Comparison of ENCODE assay signal across 1 cellular context in the genomic region with DNA sequence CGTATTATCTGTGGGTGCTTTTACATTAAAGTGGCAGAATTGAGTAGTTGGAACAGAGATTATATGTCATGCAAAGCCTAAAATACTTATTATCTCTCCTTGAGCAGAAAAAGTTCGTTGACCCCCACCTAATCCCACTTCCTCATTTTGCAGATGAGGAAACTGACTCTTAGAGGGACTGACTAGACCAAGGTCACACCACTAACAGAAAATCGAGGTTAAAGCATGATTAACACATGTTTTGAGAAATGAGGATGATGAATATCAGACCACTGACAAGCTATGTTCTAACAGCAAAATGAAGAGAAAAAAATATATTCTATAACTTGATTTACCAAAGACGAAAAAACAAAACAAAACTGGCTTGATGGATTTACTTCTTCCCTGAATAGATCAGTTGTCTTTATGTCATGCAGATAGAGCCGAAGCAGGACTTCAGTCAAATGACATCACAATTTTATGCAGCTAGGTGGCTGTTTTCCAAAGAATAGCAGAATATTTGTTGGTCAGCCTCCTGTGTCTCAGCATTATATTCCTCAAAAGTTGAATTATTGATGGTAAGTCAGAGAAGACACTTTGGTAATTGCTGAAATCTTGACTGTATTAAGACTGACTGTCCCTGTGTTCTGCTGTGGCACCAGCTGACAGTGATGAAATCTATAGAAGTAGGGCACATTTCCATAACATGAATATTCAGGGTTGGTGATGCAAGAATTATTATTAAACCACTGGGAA.
A peak's percentile ranks its signal among the peaks of the same experiment; 100 is the strongest.
TF ChIP-seq lines count a peak whose summit lies in the region.

No MANE protein-coding gene starts in this region.

TF ChIP-seq in K562, 482 proteins besides CTCF, POLR2A, EP300 and RAD21 (continued from another document and continues in another):
- TF ChIP-seq, protein P1, sequence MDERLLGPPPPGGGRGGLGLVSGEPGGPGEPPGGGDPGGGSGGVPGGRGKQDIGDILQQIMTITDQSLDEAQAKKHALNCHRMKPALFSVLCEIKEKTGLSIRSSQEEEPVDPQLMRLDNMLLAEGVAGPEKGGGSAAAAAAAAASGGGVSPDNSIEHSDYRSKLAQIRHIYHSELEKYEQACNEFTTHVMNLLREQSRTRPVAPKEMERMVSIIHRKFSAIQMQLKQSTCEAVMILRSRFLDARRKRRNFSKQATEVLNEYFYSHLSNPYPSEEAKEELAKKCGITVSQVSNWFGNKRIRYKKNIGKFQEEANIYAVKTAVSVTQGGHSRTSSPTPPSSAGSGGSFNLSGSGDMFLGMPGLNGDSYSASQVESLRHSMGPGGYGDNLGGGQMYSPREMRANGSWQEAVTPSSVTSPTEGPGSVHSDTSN (CRISPR knock-in tag; IDR thresholded peaks at IDR 0.05; ENCODE audit: low read depth), result no peak
- TF ChIP-seq, protein P1 (tag; conservative IDR thresholded peaks at IDR 0.05; ENCODE audit: low read depth), result peak; percentile 16; the same call in 1 of the 2 replicates
- TF ChIP-seq ZNF24 (IDR thresholded peaks at IDR 0.05), result no peak
- no peak for TF ChIP-seq DDX20 (tag; IDR thresholded peaks at IDR 0.05; ENCODE audit: low read depth)
- no peak for TF ChIP-seq ZNF140 (CRISPR knock-in tag; IDR thresholded peaks at IDR 0.05)
- TF ChIP-seq SRF (CRISPR knock-in tag; IDR thresholded peaks at IDR 0.05), result no peak
- TF ChIP-seq, protein P2, sequence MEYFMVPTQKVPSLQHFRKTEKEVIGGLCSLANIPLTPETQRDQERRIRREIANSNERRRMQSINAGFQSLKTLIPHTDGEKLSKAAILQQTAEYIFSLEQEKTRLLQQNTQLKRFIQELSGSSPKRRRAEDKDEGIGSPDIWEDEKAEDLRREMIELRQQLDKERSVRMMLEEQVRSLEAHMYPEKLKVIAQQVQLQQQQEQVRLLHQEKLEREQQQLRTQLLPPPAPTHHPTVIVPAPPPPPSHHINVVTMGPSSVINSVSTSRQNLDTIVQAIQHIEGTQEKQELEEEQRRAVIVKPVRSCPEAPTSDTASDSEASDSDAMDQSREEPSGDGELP (CRISPR knock-in tag; IDR thresholded peaks at IDR 0.05; ENCODE audit: borderline replicate concordance), result peak; percentile 29; the same call in 1 of the 2 replicates
- TF ChIP-seq ZNF239 (CRISPR knock-in tag; IDR thresholded peaks at IDR 0.05), result no peak; the same call in 1 of the 2 replicates
- TF ChIP-seq, protein P3, sequence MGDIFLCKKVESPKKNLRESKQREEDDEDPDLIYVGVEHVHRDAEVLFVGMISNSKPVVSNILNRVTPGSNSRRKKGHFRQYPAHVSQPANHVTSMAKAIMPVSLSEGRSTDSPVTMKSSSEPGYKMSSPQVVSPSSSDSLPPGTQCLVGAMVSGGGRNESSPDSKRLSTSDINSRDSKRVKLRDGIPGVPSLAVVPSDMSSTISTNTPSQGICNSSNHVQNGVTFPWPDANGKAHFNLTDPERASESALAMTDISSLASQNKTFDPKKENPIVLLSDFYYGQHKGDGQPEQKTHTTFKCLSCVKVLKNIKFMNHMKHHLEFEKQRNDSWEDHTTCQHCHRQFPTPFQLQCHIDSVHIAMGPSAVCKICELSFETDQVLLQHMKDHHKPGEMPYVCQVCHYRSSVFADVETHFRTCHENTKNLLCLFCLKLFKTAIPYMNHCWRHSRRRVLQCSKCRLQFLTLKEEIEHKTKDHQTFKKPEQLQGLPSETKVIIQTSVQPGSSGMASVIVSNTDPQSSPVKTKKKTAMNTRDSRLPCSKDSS (IDR thresholded peaks at IDR 0.05; ENCODE audit: low read depth, partially characterized antibody), result no peak
- TF ChIP-seq CHD4 (IDR thresholded peaks at IDR 0.05; ENCODE audit: insufficient read depth, insufficient replicate concordance, low read depth, low read length, poor library complexity, severe bottlenecking), result no peak
- TF ChIP-seq ZNF133 (CRISPR knock-in tag; IDR thresholded peaks at IDR 0.05), result no peak
- no peak for TF ChIP-seq SIRT6 (IDR thresholded peaks at IDR 0.05; ENCODE audit: low read depth, low read length)
- no peak; the same call in 1 of the 2 replicates for TF ChIP-seq MEF2D (tag; conservative IDR thresholded peaks at IDR 0.05; ENCODE audit: low read depth)
- no peak for TF ChIP-seq CSDE1 (IDR thresholded peaks at IDR 0.05)
- no peak for TF ChIP-seq ZNF282 (CRISPR knock-in tag; IDR thresholded peaks at IDR 0.05)
- TF ChIP-seq ZNF408 (CRISPR knock-in tag; IDR thresholded peaks at IDR 0.05; ENCODE audit: low read depth), result no peak
- no peak for TF ChIP-seq ESRRB (CRISPR knock-in tag; IDR thresholded peaks at IDR 0.05; ENCODE audit: borderline replicate concordance)
- TF ChIP-seq, protein P4, sequence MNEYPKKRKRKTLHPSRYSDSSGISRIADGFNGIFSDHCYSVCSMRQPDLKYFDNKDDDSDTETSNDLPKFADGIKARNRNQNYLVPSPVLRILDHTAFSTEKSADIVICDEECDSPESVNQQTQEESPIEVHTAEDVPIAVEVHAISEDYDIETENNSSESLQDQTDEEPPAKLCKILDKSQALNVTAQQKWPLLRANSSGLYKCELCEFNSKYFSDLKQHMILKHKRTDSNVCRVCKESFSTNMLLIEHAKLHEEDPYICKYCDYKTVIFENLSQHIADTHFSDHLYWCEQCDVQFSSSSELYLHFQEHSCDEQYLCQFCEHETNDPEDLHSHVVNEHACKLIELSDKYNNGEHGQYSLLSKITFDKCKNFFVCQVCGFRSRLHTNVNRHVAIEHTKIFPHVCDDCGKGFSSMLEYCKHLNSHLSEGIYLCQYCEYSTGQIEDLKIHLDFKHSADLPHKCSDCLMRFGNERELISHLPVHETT (CRISPR knock-in tag; conservative IDR thresholded peaks at IDR 0.05 in 1 of 2, IDR thresholded peaks at IDR 0.05 in 1 of 2), result peak in 1 of 2 experiments; percentile 81; a peak in 2 of 4 replicates
- TF ChIP-seq, protein P5, sequence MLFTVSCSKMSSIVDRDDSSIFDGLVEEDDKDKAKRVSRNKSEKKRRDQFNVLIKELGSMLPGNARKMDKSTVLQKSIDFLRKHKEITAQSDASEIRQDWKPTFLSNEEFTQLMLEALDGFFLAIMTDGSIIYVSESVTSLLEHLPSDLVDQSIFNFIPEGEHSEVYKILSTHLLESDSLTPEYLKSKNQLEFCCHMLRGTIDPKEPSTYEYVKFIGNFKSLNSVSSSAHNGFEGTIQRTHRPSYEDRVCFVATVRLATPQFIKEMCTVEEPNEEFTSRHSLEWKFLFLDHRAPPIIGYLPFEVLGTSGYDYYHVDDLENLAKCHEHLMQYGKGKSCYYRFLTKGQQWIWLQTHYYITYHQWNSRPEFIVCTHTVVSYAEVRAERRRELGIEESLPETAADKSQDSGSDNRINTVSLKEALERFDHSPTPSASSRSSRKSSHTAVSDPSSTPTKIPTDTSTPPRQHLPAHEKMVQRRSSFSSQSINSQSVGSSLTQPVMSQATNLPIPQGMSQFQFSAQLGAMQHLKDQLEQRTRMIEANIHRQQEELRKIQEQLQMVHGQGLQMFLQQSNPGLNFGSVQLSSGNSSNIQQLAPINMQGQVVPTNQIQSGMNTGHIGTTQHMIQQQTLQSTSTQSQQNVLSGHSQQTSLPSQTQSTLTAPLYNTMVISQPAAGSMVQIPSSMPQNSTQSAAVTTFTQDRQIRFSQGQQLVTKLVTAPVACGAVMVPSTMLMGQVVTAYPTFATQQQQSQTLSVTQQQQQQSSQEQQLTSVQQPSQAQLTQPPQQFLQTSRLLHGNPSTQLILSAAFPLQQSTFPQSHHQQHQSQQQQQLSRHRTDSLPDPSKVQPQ (CRISPR knock-in tag; IDR thresholded peaks at IDR 0.05; ENCODE audit: borderline replicate concordance), result no peak
- peak; percentile 94 for TF ChIP-seq DPF2 (IDR thresholded peaks at IDR 0.05)
- no peak for TF ChIP-seq ZC3H4 (CRISPR knock-in tag; IDR thresholded peaks at IDR 0.05; ENCODE audit: borderline replicate concordance)
- TF ChIP-seq ZNF830 (CRISPR knock-in tag; IDR thresholded peaks at IDR 0.05), result no peak
- no peak for TF ChIP-seq RBFOX2 (IDR thresholded peaks at IDR 0.05; ENCODE audit: low read depth, low read length)
- TF ChIP-seq IFI16 (CRISPR knock-in tag; IDR thresholded peaks at IDR 0.05), result no peak
- TF ChIP-seq SRSF7 (optimal IDR thresholded peaks at IDR 0.05; ENCODE audit: low read depth, low read length), result no peak
- TF ChIP-seq CAMTA2 (CRISPR knock-in tag; conservative IDR thresholded peaks at IDR 0.05), result no peak
- TF ChIP-seq GABPB1 (CRISPR knock-in tag; IDR thresholded peaks at IDR 0.05), result no peak
- TF ChIP-seq NONO (IDR thresholded peaks at IDR 0.05; ENCODE audit: low read depth in 2 of 2, low read length in 1 of 2), result no peak; a peak in 1 of 4 replicates
- TF ChIP-seq ZNF184 (CRISPR knock-in tag; IDR thresholded peaks at IDR 0.05), result no peak
- no peak for TF ChIP-seq ETS2 (tag; IDR thresholded peaks at IDR 0.05; ENCODE audit: borderline replicate concordance, poor library complexity, severe bottlenecking)
- no peak for TF ChIP-seq ZNF311 (CRISPR knock-in tag; IDR thresholded peaks at IDR 0.05)
- no peak for TF ChIP-seq HSF4 (CRISPR knock-in tag; IDR thresholded peaks at IDR 0.05; ENCODE audit: borderline replicate concordance)
- no peak for TF ChIP-seq TAF15 (IDR thresholded peaks at IDR 0.05; ENCODE audit: low read depth, low read length)
- TF ChIP-seq ZNF212 (CRISPR knock-in tag; IDR thresholded peaks at IDR 0.05), result 0 out of 2 replicates have a peak, but pooled peaks have one; percentile 5
- TF ChIP-seq EHMT2 (IDR thresholded peaks at IDR 0.05), result no peak
- TF ChIP-seq, protein P6, sequence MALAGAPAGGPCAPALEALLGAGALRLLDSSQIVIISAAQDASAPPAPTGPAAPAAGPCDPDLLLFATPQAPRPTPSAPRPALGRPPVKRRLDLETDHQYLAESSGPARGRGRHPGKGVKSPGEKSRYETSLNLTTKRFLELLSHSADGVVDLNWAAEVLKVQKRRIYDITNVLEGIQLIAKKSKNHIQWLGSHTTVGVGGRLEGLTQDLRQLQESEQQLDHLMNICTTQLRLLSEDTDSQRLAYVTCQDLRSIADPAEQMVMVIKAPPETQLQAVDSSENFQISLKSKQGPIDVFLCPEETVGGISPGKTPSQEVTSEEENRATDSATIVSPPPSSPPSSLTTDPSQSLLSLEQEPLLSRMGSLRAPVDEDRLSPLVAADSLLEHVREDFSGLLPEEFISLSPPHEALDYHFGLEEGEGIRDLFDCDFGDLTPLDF (CRISPR knock-in tag; IDR thresholded peaks at IDR 0.05), result no peak
- TF ChIP-seq, protein P7, sequence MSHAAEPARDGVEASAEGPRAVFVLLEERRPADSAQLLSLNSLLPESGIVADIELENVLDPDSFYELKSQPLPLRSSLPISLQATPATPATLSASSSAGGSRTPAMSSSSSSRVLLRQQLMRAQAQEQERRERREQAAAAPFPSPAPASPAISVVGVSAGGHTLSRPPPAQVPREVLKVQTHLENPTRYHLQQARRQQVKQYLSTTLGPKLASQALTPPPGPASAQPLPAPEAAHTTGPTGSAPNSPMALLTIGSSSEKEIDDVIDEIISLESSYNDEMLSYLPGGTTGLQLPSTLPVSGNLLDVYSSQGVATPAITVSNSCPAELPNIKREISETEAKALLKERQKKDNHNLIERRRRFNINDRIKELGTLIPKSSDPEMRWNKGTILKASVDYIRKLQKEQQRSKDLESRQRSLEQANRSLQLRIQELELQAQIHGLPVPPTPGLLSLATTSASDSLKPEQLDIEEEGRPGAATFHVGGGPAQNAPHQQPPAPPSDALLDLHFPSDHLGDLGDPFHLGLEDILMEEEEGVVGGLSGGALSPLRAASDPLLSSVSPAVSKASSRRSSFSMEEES (CRISPR knock-in tag; IDR thresholded peaks at IDR 0.05), result no peak
- TF ChIP-seq, protein P8, sequence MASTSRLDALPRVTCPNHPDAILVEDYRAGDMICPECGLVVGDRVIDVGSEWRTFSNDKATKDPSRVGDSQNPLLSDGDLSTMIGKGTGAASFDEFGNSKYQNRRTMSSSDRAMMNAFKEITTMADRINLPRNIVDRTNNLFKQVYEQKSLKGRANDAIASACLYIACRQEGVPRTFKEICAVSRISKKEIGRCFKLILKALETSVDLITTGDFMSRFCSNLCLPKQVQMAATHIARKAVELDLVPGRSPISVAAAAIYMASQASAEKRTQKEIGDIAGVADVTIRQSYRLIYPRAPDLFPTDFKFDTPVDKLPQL (IDR thresholded peaks at IDR 0.05; ENCODE audit: extremely low read depth, insufficient read length), result no peak
- TF ChIP-seq, protein P9, sequence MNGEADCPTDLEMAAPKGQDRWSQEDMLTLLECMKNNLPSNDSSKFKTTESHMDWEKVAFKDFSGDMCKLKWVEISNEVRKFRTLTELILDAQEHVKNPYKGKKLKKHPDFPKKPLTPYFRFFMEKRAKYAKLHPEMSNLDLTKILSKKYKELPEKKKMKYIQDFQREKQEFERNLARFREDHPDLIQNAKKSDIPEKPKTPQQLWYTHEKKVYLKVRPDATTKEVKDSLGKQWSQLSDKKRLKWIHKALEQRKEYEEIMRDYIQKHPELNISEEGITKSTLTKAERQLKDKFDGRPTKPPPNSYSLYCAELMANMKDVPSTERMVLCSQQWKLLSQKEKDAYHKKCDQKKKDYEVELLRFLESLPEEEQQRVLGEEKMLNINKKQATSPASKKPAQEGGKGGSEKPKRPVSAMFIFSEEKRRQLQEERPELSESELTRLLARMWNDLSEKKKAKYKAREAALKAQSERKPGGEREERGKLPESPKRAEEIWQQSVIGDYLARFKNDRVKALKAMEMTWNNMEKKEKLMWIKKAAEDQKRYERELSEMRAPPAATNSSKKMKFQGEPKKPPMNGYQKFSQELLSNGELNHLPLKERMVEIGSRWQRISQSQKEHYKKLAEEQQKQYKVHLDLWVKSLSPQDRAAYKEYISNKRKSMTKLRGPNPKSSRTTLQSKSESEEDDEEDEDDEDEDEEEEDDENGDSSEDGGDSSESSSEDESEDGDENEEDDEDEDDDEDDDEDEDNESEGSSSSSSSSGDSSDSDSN (IDR thresholded peaks at IDR 0.05; ENCODE audit: borderline replicate concordance in 1 of 2, low read depth in 2 of 2, low read length in 2 of 2), result no peak
- TF ChIP-seq ZNF165 (CRISPR knock-in tag; IDR thresholded peaks at IDR 0.05; ENCODE audit: borderline replicate concordance), result no peak
- TF ChIP-seq, protein P10, sequence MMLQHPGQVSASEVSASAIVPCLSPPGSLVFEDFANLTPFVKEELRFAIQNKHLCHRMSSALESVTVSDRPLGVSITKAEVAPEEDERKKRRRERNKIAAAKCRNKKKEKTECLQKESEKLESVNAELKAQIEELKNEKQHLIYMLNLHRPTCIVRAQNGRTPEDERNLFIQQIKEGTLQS (IDR thresholded peaks at IDR 0.05), result peak; percentile 95
- TF ChIP-seq, protein P10 (CRISPR knock-in tag; conservative IDR thresholded peaks at IDR 0.05), result no peak
- no peak for TF ChIP-seq ILK (tag; IDR thresholded peaks at IDR 0.05; ENCODE audit: borderline replicate concordance, low read depth)
